Comparison of ENCODE assay signal across 10 cellular contexts in genomic region chr17:48555616-48556533, GRCh38. TPM values are rescaled to one million over a fixed set of nuclear protein-coding genes. Genes with fewer than 3 reads are reported as not detected.
DNase-seq lines count a peak whose midpoint lies in the region; ATAC-seq and TF ChIP-seq lines count a peak whose summit lies in the region.
"Had no signal": no experiment of that assay in that cellular context is flagged by ENCODE, and none has a peak within 500 bp of the region (broad histone marks: within the 10 kb centered on the region; RNA-seq: fewer than 3 reads in every experiment).

No MANE protein-coding gene starts in this region.

- H3K4me3 ChIP-seq in heart right ventricle = peak overlapping the region in 9 of 10 donors; percentile 25 to 54 (median 43)
- peak overlapping the region; percentile 37 to 44 (median 39) for H3K4me3 ChIP-seq in stomach

- H3K4me1 ChIP-seq in heart right ventricle (peaks cover 0 to 26% (median 0%) of the 10 kb centered on the region in 9 donors), stomach (peaks cover 26 to 94% (median 57%) of the 10 kb centered on the region in 4 donors)

- H3K27me3 ChIP-seq in heart right ventricle (peaks cover 0 to 100% (median 92%) of the 10 kb centered on the region in 7 donors), stomach (peaks cover 0 to 94% (median 33%) of the 10 kb centered on the region in 3 donors)

- TF ChIP-seq CTCF in WTC11 (IDR thresholded peaks at IDR 0.05) (no peak), heart right ventricle (IDR thresholded peaks at IDR 0.05) (no peak), stomach (IDR thresholded peaks at IDR 0.05) (no peak)

- H3K36me3 ChIP-seq in heart right ventricle (peaks cover 0 to 4% (median 0%) of the 10 kb centered on the region in 9 donors), stomach (no peaks in the 10 kb centered on the region)

- H3K27ac Mint-ChIP-seq in WTC11 = no peak overlapping the region

- H3K9me3 ChIP-seq in heart right ventricle = no peaks in the 10 kb centered on the region
- no peaks in the 10 kb centered on the region for H3K9me3 ChIP-seq in stomach

- intact Hi-C loops in heart right ventricle (cut with DNase I) (no loop called here), stomach (cut with DNase I; ENCODE audit: low total_unique reads) (no loop called here)

- ATAC-seq in WTC11 (peak; percentile 7; the same call in 1 of the 2 replicates), heart right ventricle (peak in 2 of 8 donors; percentile 13 to 47), GM19324 (IDR thresholded peaks at IDR 0.05; ENCODE audit: low FRiP score, unreplicated experiment) (no peak), GM21423 (IDR thresholded peaks at IDR 0.05; ENCODE audit: unreplicated experiment) (no peak)

- peak; percentile 65 for DNase-seq in NCI-H1092 (lab: John Stamatoyannopoulos, UW)
- no peak for DNase-seq in NCI-H1092 treated with DMSO at 0.1 percent for 48 hours (lab: John Stamatoyannopoulos, UW)
- DNase-seq in WTC11 (ENCODE audit: low spot score) = no peak
- DNase-seq in heart right ventricle = no peak
- DNase-seq in stomach = no peak
- DNase-seq in hippocampal formation (lab: John Stamatoyannopoulos, UW) = no peak

- CTCF ChIA-PET in WTC11 (lab: Charles Lee) = interaction anchor here (0.6 to 1.9 kb wide), 7 partner anchors 33 to 340 kb away, joined by 3 to 11 read pairs (median 3); no protein-coding TSS in a partner anchor

- TF ChIP-seq EP300 in stomach (IDR thresholded peaks at IDR 0.05) = no peak

- H3K9me3 Mint-ChIP-seq in WTC11 = no peaks in the 10 kb centered on the region

- peaks cover 38% of the 10 kb centered on the region for H3K4me1 Mint-ChIP-seq in WTC11

- H3K27ac ChIP-seq in heart right ventricle (peak overlapping the region in 3 of 10 donors; percentile 47 to 50 (median 48)), stomach (peak overlapping the region; percentile 42 to 95 (median 93))
- H3K27ac ChIP-seq: 22Rv1 had no signal

- H3K4me3 Mint-ChIP-seq in WTC11 = peak overlapping the region; percentile 58; the same call in 1 of the 2 replicates

- peaks cover 100% of the 10 kb centered on the region; the same call in 1 of the 2 replicates for H3K27me3 Mint-ChIP-seq in WTC11 (ENCODE audit: low read depth)

- WGBS in heart right ventricle, 2 donors = 24 to 26% methylated on average over 28 to 31 of the region's 31 CpGs
- 17 to 34% (median 21%) methylated on average over 21 to 31 of the region's 31 CpGs for WGBS in stomach, 5 donors

- TF ChIP-seq POLR2A in stomach (IDR thresholded peaks at IDR 0.05) = no peak

- no peaks in the 10 kb centered on the region for H3K36me3 Mint-ChIP-seq in WTC11

- POLR2A ChIA-PET in WTC11 (lab: Charles Lee) = no interaction called here

TF ChIP-seq in WTC11, 78 proteins besides CTCF, POLR2A, EP300 and RAD21 (continues in another document):
- TF ChIP-seq CREB1 (CRISPR knock-in tag; IDR thresholded peaks at IDR 0.05) (no peak), GABPB1 (CRISPR knock-in tag; IDR thresholded peaks at IDR 0.05) (no peak), SP1 (CRISPR knock-in tag; conservative IDR thresholded peaks at IDR 0.05) (no peak), ZMAT4 (CRISPR knock-in tag; IDR thresholded peaks at IDR 0.05) (no peak), KAT7 (CRISPR knock-in tag; IDR thresholded peaks at IDR 0.05; ENCODE audit: borderline replicate concordance) (no peak), ZNF138 (CRISPR knock-in tag; conservative IDR thresholded peaks at IDR 0.05) (no peak), ATF1 (CRISPR knock-in tag; IDR thresholded peaks at IDR 0.05) (no peak), ESRRA (CRISPR knock-in tag; IDR thresholded peaks at IDR 0.05; ENCODE audit: borderline replicate concordance) (no peak), STAT6 (CRISPR knock-in tag; conservative IDR thresholded peaks at IDR 0.05; ENCODE audit: low read depth) (no peak), E2F5 (CRISPR knock-in tag; IDR thresholded peaks at IDR 0.05) (no peak), ZNF396 (CRISPR knock-in tag; IDR thresholded peaks at IDR 0.05; ENCODE audit: borderline replicate concordance) (no peak), MLX (CRISPR knock-in tag; IDR thresholded peaks at IDR 0.05) (no peak), TP53 (CRISPR knock-in tag; IDR thresholded peaks at IDR 0.05) (no peak), ZSCAN18 (CRISPR knock-in tag; IDR thresholded peaks at IDR 0.05) (no peak), NR1H2 (CRISPR knock-in tag; IDR thresholded peaks at IDR 0.05) (no peak)

RNA-seq across cellular contexts. Expression of gene HOXB2, which starts 11.0 kb away (rescaled TPM):
- 1.3 to 3.7 TPM (median 2.0 TPM) in 3 replicates for total RNA-seq in WTC11 (2021)
- total RNA-seq in heart right ventricle = 1 to 10 TPM in 8 of 10 donors, under 1 TPM in 2; 0.47 to 7.9 (median 2.0) TPM
- polyA plus RNA-seq in heart right ventricle = 1 to 10 TPM; 4.5 to 7.8 TPM
- total RNA-seq in stomach = 10 to 100 TPM in 3 of 5 donors, 1 to 10 TPM in 2; 6.7 to 83.0 (median 10.5) TPM
- 10 to 100 TPM; 11.3 to 22.2 (median 13.4) TPM for polyA plus RNA-seq in stomach

RNA-seq across cellular contexts. Expression of gene HOXB4, which starts 22.3 kb away (rescaled TPM):
- total RNA-seq in WTC11 (2021) = 0.04 TPM in 1 of 3 replicates, not detected in the others
- 1 to 10 TPM in 1 of 10 donors, under 1 TPM in 8, not detected in 1; 0.14 to 1.6 (median 0.29) TPM for total RNA-seq in heart right ventricle
- 1 to 10 TPM in 1 of 2 donors, under 1 TPM in 1; 0.90 to 1.4 TPM for polyA plus RNA-seq in heart right ventricle
- 1 to 10 TPM in 1 of 5 donors, under 1 TPM in 2, not detected in 2; 0.45 to 5.1 (median 0.58) TPM for total RNA-seq in stomach
- polyA plus RNA-seq in stomach = 1 to 10 TPM; 1.7 to 4.6 (median 2.6) TPM
- total RNA-seq: chondrocyte had no signal

RNA-seq across cellular contexts. Expression of gene HOXB1, which starts 25.1 kb away (rescaled TPM):
- total RNA-seq in WTC11 (2021) = 0.41 to 0.63 TPM (median 0.55 TPM) in 3 replicates
- total RNA-seq in heart right ventricle = not detected
- polyA plus RNA-seq in heart right ventricle = not detected
- not detected for total RNA-seq in stomach
- under 1 TPM in 1 of 3 donors, not detected in 2; 0.28 TPM for polyA plus RNA-seq in stomach
- total RNA-seq: chondrocyte had no signal

RNA-seq across cellular contexts. Expression of gene HOXB3, which starts 34.2 kb away (rescaled TPM):
- total RNA-seq in WTC11 (2021) = 0.09 to 0.30 TPM (median 0.11 TPM) in 3 replicates
- 1 to 10 TPM in 5 of 10 donors, under 1 TPM in 5; 0.24 to 3.9 (median 0.97) TPM for total RNA-seq in heart right ventricle
- polyA plus RNA-seq in heart right ventricle = 1 to 10 TPM; 1.3 to 5.9 TPM
- total RNA-seq in stomach = 10 to 100 TPM in 4 of 5 donors, 1 to 10 TPM in 1; 6.1 to 77.6 (median 17.0) TPM
- 1 to 10 TPM; 2.8 to 9.5 (median 3.8) TPM for polyA plus RNA-seq in stomach

RNA-seq across cellular contexts. Expression of gene HOXB5, which starts 37.7 kb away (rescaled TPM):
- not detected in 3 replicates for total RNA-seq in WTC11 (2021)
- total RNA-seq in heart right ventricle = under 1 TPM in 1 of 10 donors, not detected in 9; 0.18 TPM
- polyA plus RNA-seq in heart right ventricle = under 1 TPM; 0.06 to 0.15 TPM
- total RNA-seq in stomach = 10 to 100 TPM in 2 of 5 donors, under 1 TPM in 2, not detected in 1; 0.43 to 50.4 (median 6.2) TPM
- 1 to 10 TPM; 2.2 to 2.7 (median 2.4) TPM for polyA plus RNA-seq in stomach
- total RNA-seq: chondrocyte had no signal
